8 cellular contexts compared by ENCODE assay signal in the genomic region with DNA sequence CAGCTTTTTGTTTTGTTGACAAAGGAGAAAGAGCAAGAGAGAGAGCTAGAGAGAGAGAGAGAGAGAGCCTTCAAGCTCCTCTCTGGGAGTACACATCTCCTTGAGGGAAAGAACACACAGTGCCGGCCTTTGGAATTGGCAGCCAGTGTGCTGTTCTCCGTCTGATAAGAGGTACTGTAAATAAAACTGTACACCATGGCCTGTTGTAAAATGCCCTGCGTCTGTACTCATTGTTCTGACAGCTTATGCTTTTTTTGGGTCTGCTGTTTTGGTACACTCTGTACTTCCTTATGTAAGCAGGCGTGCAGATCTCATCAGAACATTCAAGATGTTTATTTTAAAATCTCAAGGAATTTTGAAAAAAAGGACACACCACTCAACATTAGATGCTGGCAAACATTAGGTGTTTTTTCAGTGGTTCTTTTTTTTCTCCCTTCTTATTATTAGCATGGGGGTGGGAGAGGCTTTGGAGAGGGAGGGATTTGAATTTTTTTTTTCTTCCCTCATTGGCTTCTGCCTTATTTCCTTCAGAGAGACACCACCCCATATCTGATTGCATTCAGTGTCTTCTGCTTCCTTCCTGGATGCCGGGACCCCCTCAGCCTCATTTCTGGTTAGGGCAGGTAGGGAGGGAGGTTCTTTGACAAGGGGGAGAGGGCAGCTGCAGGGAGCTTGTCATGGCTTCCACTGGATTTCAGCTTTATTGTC.
DNase-seq lines count a peak whose midpoint lies in the region; ATAC-seq and TF ChIP-seq lines count a peak whose summit lies in the region.

No MANE protein-coding gene starts in this region.

- peaks cover 2 to 13% of the 10 kb centered on the region in 2 donors for H3K4me1 ChIP-seq in esophagus (ENCODE audit: control insufficient read depth in 2 of 2, insufficient read depth in 2 of 2, low read length in 1 of 2)
- H3K4me1 ChIP-seq in naive thymus-derived CD4-positive, alpha-beta T cell (ENCODE audit: control insufficient read depth in 2 of 2, insufficient read depth in 2 of 2, low read length in 2 of 2) = peaks cover 46 to 81% of the 10 kb centered on the region in 2 donors

- DNase-seq in NCI-H2196 (lab: John Stamatoyannopoulos, UW; ENCODE audit: unreplicated experiment) = peak; percentile 47
- DNase-seq in naive thymus-derived CD4-positive, alpha-beta T cell = peak in 3 of 9 donors; percentile 42 to 77 (median 61)
- DNase-seq in activated CD4-positive, alpha-beta T cell treated with anti-CD3 and anti-CD28 coated beads, Interleukin-2, amount 50 U/mL, for 1 hour = no peak
- no peak for DNase-seq in effector CD4-positive, alpha-beta T cell
- no peak for DNase-seq in NCI-H2227 treated with DMSO at 0.1 percent for 48 hours (lab: John Stamatoyannopoulos, UW)

- intact Hi-C loops in naive thymus-derived CD4-positive, alpha-beta T cell (cut with micrococcal nuclease) = loop anchor here in 1 of 2 donors (1.0 to 2.0 kb wide), 3 partner anchors 9 to 19 kb away; no protein-coding TSS in a partner anchor

- H3K27ac ChIP-seq in 22Rv1 (peak overlapping the region; percentile 98), esophagus (ENCODE audit: low read depth in 2 of 2, low read length in 1 of 2) (peak overlapping the region; percentile 93 to 94)
- no peak overlapping the region for H3K27ac ChIP-seq in naive thymus-derived CD4-positive, alpha-beta T cell (ENCODE audit: low read depth, low read length)

- H3K4me3 ChIP-seq in esophagus (ENCODE audit: low read depth in 1 of 2, low read length in 2 of 2) = peak overlapping the region in 1 of 2 donors; percentile 16
- peak overlapping the region; percentile 12 for H3K4me3 ChIP-seq in naive thymus-derived CD4-positive, alpha-beta T cell (ENCODE audit: low read length)

- H3K4me3 Mint-ChIP-seq in naive thymus-derived CD4-positive, alpha-beta T cell = peak overlapping the region; percentile 14 to 75 (median 46)

- WGBS in esophagus, 2 donors = 4 to 18% methylated on average over 5 of the region's 5 CpGs

- H3K36me3 ChIP-seq in esophagus (ENCODE audit: control insufficient read depth in 2 of 2, insufficient read depth in 2 of 2, low read length in 1 of 2) = no peaks in the 10 kb centered on the region
- H3K36me3 ChIP-seq in naive thymus-derived CD4-positive, alpha-beta T cell (ENCODE audit: control insufficient read depth in 2 of 3, insufficient read depth in 3 of 3, low read length in 3 of 3) = no peaks in the 10 kb centered on the region

- H3K9me3 Mint-ChIP-seq in naive thymus-derived CD4-positive, alpha-beta T cell = no peaks in the 10 kb centered on the region

- no peaks in the 10 kb centered on the region for H3K9me3 ChIP-seq in esophagus (ENCODE audit: control insufficient read depth in 2 of 2, insufficient read depth in 1 of 2, low read depth in 1 of 2, low read length in 1 of 2)
- H3K9me3 ChIP-seq in naive thymus-derived CD4-positive, alpha-beta T cell (ENCODE audit: control insufficient read depth in 2 of 3, low read length in 3 of 3) = no peaks in the 10 kb centered on the region

- H3K27me3 ChIP-seq in esophagus (ENCODE audit: control insufficient read depth in 1 of 2, insufficient read depth in 2 of 2, low read length in 2 of 2) = no peaks in the 10 kb centered on the region
- no peaks in the 10 kb centered on the region for H3K27me3 ChIP-seq in naive thymus-derived CD4-positive, alpha-beta T cell (ENCODE audit: control insufficient read depth in 2 of 2, insufficient read depth in 2 of 2, low read length in 2 of 2)

- TF ChIP-seq CTCF in 22Rv1 (IDR thresholded peaks at IDR 0.05) = no peak

- H3K36me3 Mint-ChIP-seq in naive thymus-derived CD4-positive, alpha-beta T cell = peaks cover 0 to 7% (median 0%) of the 10 kb centered on the region in 5 donors

- POLR2A ChIA-PET in naive thymus-derived CD4-positive, alpha-beta T cell (lab: Charles Lee) = interaction anchor here (1.0 to 20.6 kb wide), 5 partner anchors 12 to 119 kb away, joined by 3 to 363 read pairs (median 3); no protein-coding TSS in a partner anchor

- peaks cover 53 to 98% (median 89%) of the 10 kb centered on the region in 7 donors for H3K4me1 Mint-ChIP-seq in naive thymus-derived CD4-positive, alpha-beta T cell

- ATAC-seq in naive thymus-derived CD4-positive, alpha-beta T cell = no peak
- ATAC-seq in HG03280 (IDR thresholded peaks at IDR 0.05; ENCODE audit: unreplicated experiment) = no peak

- CTCF ChIA-PET in naive thymus-derived CD4-positive, alpha-beta T cell (lab: Charles Lee) = interaction anchor here (0.8 to 7.4 kb wide), 7 partner anchors 9 to 142 kb away, joined by 3 to 68 read pairs (median 3); no protein-coding TSS in a partner anchor

- peak overlapping the region; percentile 29 to 96 (median 84) for H3K27ac Mint-ChIP-seq in naive thymus-derived CD4-positive, alpha-beta T cell

- H3K27me3 Mint-ChIP-seq in naive thymus-derived CD4-positive, alpha-beta T cell = peaks cover 0 to 4% (median 0%) of the 10 kb centered on the region in 5 donors
